ENCODE assay signal across 8 cellular contexts in genomic region chr15:60477991-60478632, GRCh38. TPM values are rescaled to one million over a fixed set of nuclear protein-coding genes. Genes with fewer than 3 reads are reported as not detected.
A peak's percentile ranks its signal among the peaks of the same experiment; 100 is the strongest.
DNase-seq lines count a peak whose midpoint lies in the region; ATAC-seq and TF ChIP-seq lines count a peak whose summit lies in the region.

No MANE protein-coding gene starts in this region.

- no peak for ATAC-seq in CD4-positive, alpha-beta T cell (ENCODE audit: poor library complexity)
- ATAC-seq in natural killer cell (no peak), HG03378 (IDR thresholded peaks at IDR 0.05; ENCODE audit: unreplicated experiment) (no peak), GM21423 (IDR thresholded peaks at IDR 0.05; ENCODE audit: unreplicated experiment) (no peak)

- H3K9me3 Mint-ChIP-seq in CD4-positive, alpha-beta T cell, result no peaks in the 10 kb centered on the region
- no peaks in the 10 kb centered on the region for H3K9me3 Mint-ChIP-seq in natural killer cell

- H3K4me1 Mint-ChIP-seq in CD4-positive, alpha-beta T cell (ENCODE audit: low read depth), result peaks cover 62% of the 10 kb centered on the region
- peaks cover 35 to 43% of the 10 kb centered on the region in 2 donors for H3K4me1 Mint-ChIP-seq in natural killer cell

- intact Hi-C loops in CD4-positive, alpha-beta T cell (cut with DNase I, micrococcal nuclease), result loop anchor here (2.0 to 5.0 kb wide), 3 partner anchors 77 to 786 kb away; no protein-coding TSS in a partner anchor
- intact Hi-C loops in natural killer cell (cut with micrococcal nuclease), result loop anchor here (2.0 kb wide), 2 partner anchors 79 to 363 kb away; no protein-coding TSS in a partner anchor

- H3K4me3 Mint-ChIP-seq in CD4-positive, alpha-beta T cell, result peak overlapping the region; percentile 98
- peak overlapping the region; percentile 98 for H3K4me3 Mint-ChIP-seq in natural killer cell

- CTCF ChIA-PET in CD4-positive, alpha-beta T cell (lab: Charles Lee), result interaction anchor here (0.9 kb wide), 1 partner anchor 439 kb away, joined by 3 read pairs; no protein-coding TSS in a partner anchor

- no peak for TF ChIP-seq CTCF in CD4-positive, alpha-beta T cell (IDR thresholded peaks at IDR 0.05)
- no peak for TF ChIP-seq CTCF in VCaP (conservative IDR thresholded peaks at IDR 0.05)
- TF ChIP-seq CTCF in natural killer cell (IDR thresholded peaks at IDR 0.05), result no peak

- peak overlapping the region; percentile 99 for H3K27ac Mint-ChIP-seq in CD4-positive, alpha-beta T cell
- H3K27ac Mint-ChIP-seq in natural killer cell, result peak overlapping the region; percentile 99

- no peaks in the 10 kb centered on the region for H3K27me3 Mint-ChIP-seq in CD4-positive, alpha-beta T cell
- no peaks in the 10 kb centered on the region for H3K27me3 Mint-ChIP-seq in natural killer cell (ENCODE audit: low read depth in 2 of 2)

- peak overlapping the region; percentile 86 for H3K27ac ChIP-seq in CD4-positive, alpha-beta T cell (ENCODE audit: low read depth, low read length)
- peak overlapping the region; percentile 93 for H3K27ac ChIP-seq in VCaP

- peaks cover 49% of the 10 kb centered on the region for H3K36me3 Mint-ChIP-seq in CD4-positive, alpha-beta T cell (ENCODE audit: low read depth)
- H3K36me3 Mint-ChIP-seq in natural killer cell, result peaks cover 7% of the 10 kb centered on the region

- POLR2A ChIA-PET in CD4-positive, alpha-beta T cell (lab: Charles Lee), result interaction anchor here (0.9 to 1.7 kb wide), 4 partner anchors 80 to 789 kb away, joined by 4 to 8 read pairs (median 5); partner anchors contain the start of genes ANXA2 and BNIP2

- H3K27me3 ChIP-seq in CD4-positive, alpha-beta T cell (ENCODE audit: control insufficient read depth, insufficient read depth, low read length), result no peaks in the 10 kb centered on the region

- H3K9me3 ChIP-seq in CD4-positive, alpha-beta T cell (ENCODE audit: control insufficient read depth, low read length), result no peaks in the 10 kb centered on the region

- no peak for DNase-seq in CD4-positive, alpha-beta T cell
- peak; percentile 14 for DNase-seq in HK-2 (ENCODE audit: unreplicated experiment)
- DNase-seq in fibroblast of peridontal ligament (ENCODE audit: extremely low read depth), result peak; percentile 46
- DNase-seq in natural killer cell, result no peak
- DNase-seq in stimulated activated CD4-positive, alpha-beta T cell treated with anti-CD3 and anti-CD28 coated beads, Interleukin-4, amount 100 ng/mL, for 1 hour, result no peak

RNA-seq across cellular contexts. Expression of gene ICE2, which starts 0.8 kb away (rescaled TPM):
- 10 to 100 TPM; 20.4 to 23.4 TPM for total RNA-seq in CD4-positive, alpha-beta T cell
- total RNA-seq in natural killer cell, result 10 to 100 TPM; 21.7 to 36.7 (median 32.9) TPM

Comparison
In these comparisons a context has a peak if more than half of its experiments do, and no peak if none do; other contexts are left out.
1. DNase-seq: peak in HK-2 (single experiment) and fibroblast of peridontal ligament (single experiment); none in CD4-positive, alpha-beta T cell (0 of 10), natural killer cell (single experiment) and stimulated activated CD4-positive, alpha-beta T cell treated with anti-CD3 and anti-CD28 coated beads, Interleukin-4, amount 100 ng/mL, for 1 hour (single experiment).